22 cellular contexts compared by ENCODE assay signal in the genomic region with DNA sequence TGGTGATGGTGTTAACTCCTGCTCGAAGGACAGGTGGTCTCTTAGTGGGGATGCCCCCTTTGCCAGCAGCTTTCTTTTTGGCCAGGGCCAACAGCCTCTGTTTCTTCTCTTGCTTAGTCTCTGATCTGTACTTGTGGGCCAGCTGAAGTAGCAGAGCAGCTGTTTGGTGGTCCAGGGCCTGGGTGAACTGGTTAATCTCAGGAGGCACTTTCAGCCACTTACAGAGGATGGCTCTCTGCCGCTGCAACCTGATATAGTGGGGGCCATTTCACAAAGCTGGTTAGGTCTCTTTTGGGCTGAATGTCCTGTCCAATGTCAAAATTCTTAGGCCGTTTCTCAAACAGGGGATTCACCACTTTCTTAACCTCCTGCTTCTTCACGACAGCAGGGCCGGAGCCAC.
"Had no signal": no experiment of that assay in that cellular context is flagged by ENCODE, and none has a peak within 500 bp of the region (broad histone marks: within the 10 kb centered on the region; RNA-seq: fewer than 3 reads in every experiment).

No MANE protein-coding gene starts in this region.

- H2AFZ ChIP-seq: hepatocyte had no signal

- H3K4me1 ChIP-seq: esophagus muscularis mucosa, foreskin keratinocyte, gastroesophageal sphincter, lower lobe of right lung had no signal

- DNase-seq: dermis blood vessel endothelial cell; dorsolateral prefrontal cortex; effector CD4-positive, alpha-beta T cell; effector memory CD4-positive, alpha-beta T cell; foreskin keratinocyte; heart left ventricle; hypothalamus; immature natural killer cell; islet precursor cell; kidney; kidney glomerular epithelial cell; left colon; left ventricle myocardium inferior; lower lobe of right lung; mesendoderm; midbrain; naive thymus-derived CD4-positive, alpha-beta T cell had no signal

- H3K4me3 ChIP-seq: coronary artery, dorsolateral prefrontal cortex, esophagus muscularis mucosa, gastroesophageal sphincter, heart left ventricle, hepatocyte, left ventricle myocardium inferior, lower lobe of right lung had no signal

- H3K27ac ChIP-seq: coronary artery, dorsolateral prefrontal cortex, esophagus muscularis mucosa, foreskin keratinocyte, gastroesophageal sphincter, heart left ventricle, hepatocyte, left ventricle myocardium inferior, lower lobe of right lung had no signal

- H3K79me2 ChIP-seq: hepatocyte had no signal

- H3K9me3 ChIP-seq: esophagus muscularis mucosa, gastroesophageal sphincter, left ventricle myocardium inferior, lower lobe of right lung had no signal

- H3K27me3 ChIP-seq: dorsolateral prefrontal cortex, esophagus muscularis mucosa, foreskin keratinocyte, gastroesophageal sphincter, hepatocyte had no signal

- H3K4me2 ChIP-seq: hepatocyte had no signal

- H3K36me3 ChIP-seq: esophagus muscularis mucosa, gastroesophageal sphincter, heart left ventricle, left ventricle myocardium inferior, lower lobe of right lung had no signal

- ATAC-seq: foreskin keratinocyte; gastroesophageal sphincter; heart left ventricle; left colon; left lobe of liver; lower lobe of right lung; naive thymus-derived CD4-positive, alpha-beta T cell had no signal
